ENCODE assay signal across 13 cellular contexts in genomic region chr13:95204231-95204765, GRCh38.
"Had no signal": no experiment of that assay in that cellular context is flagged by ENCODE, and none has a peak within 500 bp of the region (broad histone marks: within the 10 kb centered on the region; RNA-seq: fewer than 3 reads in every experiment).

No MANE protein-coding gene starts in this region.

- ATAC-seq: activated CD8-positive, alpha-beta memory T cell treated with anti-CD3 and anti-CD28 coated beads, Interleukin-2, amount 10 ng/mL, durations not matched to agents 7 days and 5 days; activated T-cell treated with anti-CD3 and anti-CD28 coated beads, Interleukin-2, amount 50 U/mL, for 4 hours; pancreas; upper lobe of right lung had no signal

- H3K27ac Mint-ChIP-seq: activated CD8-positive, alpha-beta memory T cell treated with anti-CD3 and anti-CD28 coated beads, Interleukin-2, amount 10 ng/mL, durations not matched to agents 7 days and 5 days; naive B cell had no signal

- H3K36me3 ChIP-seq: pancreas had no signal

- H3K4me3 ChIP-seq: esophagus muscularis mucosa, pancreas, stomach, testis, upper lobe of right lung had no signal

- H3K9me3 ChIP-seq: esophagus muscularis mucosa, pancreas, stomach, testis, upper lobe of right lung had no signal

- H3K9me3 Mint-ChIP-seq: activated T-cell treated with anti-CD3 and anti-CD28 coated beads, Interleukin-2, amount 50 U/mL, for 4 hours had no signal

- H3K4me1 ChIP-seq: esophagus muscularis mucosa, pancreas, stomach, testis, upper lobe of right lung had no signal

- H3K4me3 Mint-ChIP-seq: activated CD8-positive, alpha-beta memory T cell treated with anti-CD3 and anti-CD28 coated beads, Interleukin-2, amount 10 ng/mL, durations not matched to agents 7 days and 5 days; activated T-cell treated with anti-CD3 and anti-CD28 coated beads, Interleukin-2, amount 50 U/mL, for 4 hours; naive B cell had no signal

- DNase-seq: activated CD4-positive, alpha-beta T cell treated with anti-CD3 and anti-CD28 coated beads, Interleukin-2, amount 50 U/mL, for 48 hours; activated CD8-positive, alpha-beta memory T cell treated with anti-CD3 and anti-CD28 coated beads, Interleukin-2, amount 10 ng/mL, durations not matched to agents 7 days and 5 days; activated effector memory CD4-positive, alpha-beta T cell treated with Interleukin-2 at 50 U/mL for 16 hours; activated naive CD4-positive, alpha-beta T cell treated with anti-CD3 and anti-CD28 coated beads, Interleukin-2, amount 50 U/mL, for 16 hours; activated T-cell treated with anti-CD3 and anti-CD28 coated beads, Interleukin-2, amount 50 U/mL, for 4 hours; naive B cell; pancreas; stimulated activated CD4-positive, alpha-beta T cell treated with anti-CD3 and anti-CD28 coated beads, Interleukin-1b, Interleukin-23, amount 100 ng/mL, for 48 hours; stomach; testis; upper lobe of right lung had no signal

- H3K27ac ChIP-seq: esophagus muscularis mucosa, pancreas, stomach, testis, upper lobe of right lung, VCaP had no signal

- H3K27me3 Mint-ChIP-seq: activated CD8-positive, alpha-beta memory T cell treated with anti-CD3 and anti-CD28 coated beads, Interleukin-2, amount 10 ng/mL, durations not matched to agents 7 days and 5 days; naive B cell had no signal

- H3K27me3 ChIP-seq: esophagus muscularis mucosa, pancreas, stomach, testis, upper lobe of right lung had no signal
